ENCODE assay signal across 26 cellular contexts in the genomic region with DNA sequence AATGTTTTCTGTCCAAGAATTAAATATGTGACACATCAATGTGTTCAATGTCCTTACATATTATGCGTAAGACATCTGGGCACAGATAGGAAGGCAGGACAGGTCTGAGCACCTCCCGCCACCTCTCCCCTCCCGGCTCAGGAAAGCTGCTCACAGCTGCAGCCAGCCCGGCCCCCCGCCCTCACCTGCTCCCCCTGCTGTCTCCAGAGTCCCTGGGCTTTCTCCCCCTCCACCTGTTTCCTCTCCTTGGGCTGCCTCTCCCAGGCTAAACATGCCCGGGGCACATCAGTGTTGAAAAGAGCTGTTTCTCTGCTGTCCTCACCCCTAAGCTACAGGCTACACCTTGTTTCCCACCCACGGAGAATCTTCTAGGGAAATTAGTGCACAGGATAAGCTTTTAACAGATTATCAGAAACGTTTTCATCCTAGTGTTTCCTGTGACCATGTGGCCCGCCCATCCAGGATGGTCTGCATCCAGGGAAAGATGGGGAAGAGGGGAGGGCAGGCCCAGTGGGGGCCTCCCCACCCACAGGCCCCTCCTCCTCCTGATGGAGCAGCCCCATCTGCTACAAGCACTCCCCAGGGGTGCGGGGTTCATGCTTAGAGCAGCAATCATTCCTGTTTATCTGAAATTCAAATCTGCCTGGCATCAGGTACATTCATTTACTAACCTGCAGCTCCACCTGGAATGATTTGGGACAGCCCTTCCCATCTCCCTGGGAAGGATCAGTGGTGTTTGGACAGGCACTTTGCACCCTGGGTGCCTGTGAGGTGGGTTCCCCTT.
DNase-seq lines count a peak whose midpoint lies in the region; TF ChIP-seq lines count a peak whose summit lies in the region.
"Had no signal": no experiment of that assay in that cellular context is flagged by ENCODE, and none has a peak within 500 bp of the region (broad histone marks: within the 10 kb centered on the region; RNA-seq: fewer than 3 reads in every experiment).

No MANE protein-coding gene starts in this region.

- no peaks in the 10 kb centered on the region for H3K79me1 ChIP-seq in mesendoderm (ENCODE audit: low read length)

- H3K4me3 Mint-ChIP-seq in chondrocyte (ENCODE audit: unreplicated experiment), result no peak overlapping the region
- H3K4me3 Mint-ChIP-seq: activated naive CD8-positive, alpha-beta T cell treated with anti-CD3 and anti-CD28 coated beads, Interleukin-2, amount 10 ng/mL, durations not matched to agents 7 days and 5 days; CD4-positive, CD25-positive, alpha-beta regulatory T cell had no signal

- peak; percentile 14 for DNase-seq in DMS53 (lab: John Stamatoyannopoulos, UW)
- no peak for DNase-seq in DMS53 treated with DMSO at 0.1 percent for 48 hours (lab: John Stamatoyannopoulos, UW; ENCODE audit: unreplicated experiment)
- peak; percentile 52 for DNase-seq in WERI-Rb-1
- peak; percentile 20 for DNase-seq in mesendoderm
- DNase-seq in vagina (ENCODE audit: extremely low spot score in 2 of 2), result no peak
- DNase-seq in stimulated activated CD4-positive, alpha-beta T cell treated with anti-CD3 and anti-CD28 coated beads, Interleukin-4, amount 100 ng/mL, for 24 hours, result no peak
- no peak for DNase-seq in chondrocyte (ENCODE audit: low spot score)
- no peak for DNase-seq in NCI-H2196 treated with DMSO at 0.1 percent for 48 hours (lab: John Stamatoyannopoulos, UW; ENCODE audit: unreplicated experiment)
- DNase-seq: 8988T; activated CD4-positive, alpha-beta T cell treated with anti-CD3 and anti-CD28 coated beads for 1 hour; activated effector memory CD4-positive, alpha-beta T cell treated with anti-CD3 and anti-CD28 coated beads, Interleukin-2, amount 50 U/mL, for 16 hours; activated naive CD8-positive, alpha-beta T cell treated with anti-CD3 and anti-CD28 coated beads, Interleukin-2, amount 10 ng/mL, durations not matched to agents 7 days and 5 days; activated T-cell treated with anti-CD3 and anti-CD28 coated beads, Interleukin-2, amount 50 U/mL, for 1 hour; CD4-positive, CD25-positive, alpha-beta regulatory T cell; foreskin fibroblast; Kasumi-1; mesenchymal stem cell; NCI-H1694 treated with DMSO at 0.1 percent for 48 hours; pancreas; right cardiac atrium; T-helper 1 cell; upper lobe of right lung had no signal

- TF ChIP-seq POLR2A in vagina (IDR thresholded peaks at IDR 0.05), result no peak

- TF ChIP-seq CTCF in WERI-Rb-1 (IDR thresholded peaks at IDR 0.05; ENCODE audit: low read depth, low read length) (no peak), vagina (IDR thresholded peaks at IDR 0.05) (no peak), chondrocyte (IDR thresholded peaks at IDR 0.05) (no peak)

- no CpG with 5 or more reads among the region's 10 CpGs for WGBS in mesendoderm (ENCODE audit: extremely low coverage, insufficient coverage, low lambda C conversion rate)

- H3K36me3 Mint-ChIP-seq in chondrocyte (ENCODE audit: low read depth), result no peaks in the 10 kb centered on the region
- H3K36me3 Mint-ChIP-seq: activated naive CD8-positive, alpha-beta T cell treated with anti-CD3 and anti-CD28 coated beads, Interleukin-2, amount 10 ng/mL, durations not matched to agents 7 days and 5 days; CD4-positive, CD25-positive, alpha-beta regulatory T cell had no signal

- no peaks in the 10 kb centered on the region for H3K4me1 Mint-ChIP-seq in chondrocyte (ENCODE audit: low read depth)
- H3K4me1 Mint-ChIP-seq: activated naive CD8-positive, alpha-beta T cell treated with anti-CD3 and anti-CD28 coated beads, Interleukin-2, amount 10 ng/mL, durations not matched to agents 7 days and 5 days; CD4-positive, CD25-positive, alpha-beta regulatory T cell had no signal

- no peaks in the 10 kb centered on the region for H3K9me3 Mint-ChIP-seq in chondrocyte (ENCODE audit: low read depth)
- H3K9me3 Mint-ChIP-seq: activated naive CD8-positive, alpha-beta T cell treated with anti-CD3 and anti-CD28 coated beads, Interleukin-2, amount 10 ng/mL, durations not matched to agents 7 days and 5 days; CD4-positive, CD25-positive, alpha-beta regulatory T cell had no signal

- H2BK120ac ChIP-seq in mesendoderm (ENCODE audit: low read depth, low read length), result no peak overlapping the region

- no peak overlapping the region for H2AK5ac ChIP-seq in mesendoderm (ENCODE audit: low read length)

- H3K9ac ChIP-seq in mesendoderm (ENCODE audit: low read length), result no peak overlapping the region

- no peak overlapping the region for H2BK5ac ChIP-seq in mesendoderm (ENCODE audit: low read length)

- H4K8ac ChIP-seq in mesendoderm (ENCODE audit: low read depth, low read length), result no peak overlapping the region

- H3K4me3 ChIP-seq in WERI-Rb-1 (ENCODE audit: low read depth, low read length) (no peak overlapping the region), mesendoderm (ENCODE audit: low read length) (no peak overlapping the region), vagina (no peak overlapping the region)
- H3K4me3 ChIP-seq: ascending aorta, cardiac muscle cell, coronary artery, pancreas, SJSA1, upper lobe of right lung had no signal

- no peak overlapping the region for H2BK15ac ChIP-seq in mesendoderm (replicated peaks; ENCODE audit: low read depth)

- no peak overlapping the region for H3K4me2 ChIP-seq in mesendoderm (ENCODE audit: low read length)

- H3K23ac ChIP-seq in mesendoderm (ENCODE audit: low read length), result no peak overlapping the region

- intact Hi-C loops in vagina (cut with DNase I), result no loop called here

- H3K4me1 ChIP-seq in mesendoderm (ENCODE audit: control insufficient read depth, low read depth, low read length) (no peaks in the 10 kb centered on the region), vagina (peaks cover 8% of the 10 kb centered on the region)
- H3K4me1 ChIP-seq: ascending aorta, pancreas, SJSA1, upper lobe of right lung had no signal

- H3K27ac ChIP-seq in WERI-Rb-1 (no peak overlapping the region; the same call in 1 of the 2 replicates), mesendoderm (ENCODE audit: low read depth, low read length) (no peak overlapping the region), vagina (peak overlapping the region; percentile 64)
- H3K27ac ChIP-seq: ascending aorta, cardiac muscle cell, coronary artery, pancreas, SJSA1, upper lobe of right lung had no signal

- no peak overlapping the region for H3K27ac Mint-ChIP-seq in chondrocyte (ENCODE audit: unreplicated experiment)
- H3K27ac Mint-ChIP-seq: activated naive CD8-positive, alpha-beta T cell treated with anti-CD3 and anti-CD28 coated beads, Interleukin-2, amount 10 ng/mL, durations not matched to agents 7 days and 5 days had no signal

- no peak overlapping the region for H3K56ac ChIP-seq in mesendoderm (ENCODE audit: low read length)

- no peak overlapping the region for H3K4ac ChIP-seq in mesendoderm (ENCODE audit: low read depth, low read length)

- H3K9me3 ChIP-seq in WERI-Rb-1 (ENCODE audit: severe bottlenecking) (no peaks in the 10 kb centered on the region), vagina (no peaks in the 10 kb centered on the region)
- H3K9me3 ChIP-seq: ascending aorta, pancreas, SJSA1, upper lobe of right lung had no signal

- no peak overlapping the region for H3K18ac ChIP-seq in mesendoderm (ENCODE audit: low read length)

- H4K5ac ChIP-seq in mesendoderm (ENCODE audit: low read length), result no peak overlapping the region

- no peaks in the 10 kb centered on the region for H3K79me2 ChIP-seq in mesendoderm (ENCODE audit: control insufficient read depth, insufficient read depth, low read length)

- peaks cover 9% of the 10 kb centered on the region for H3K27me3 Mint-ChIP-seq in chondrocyte (ENCODE audit: low read depth)

- H3K27me3 ChIP-seq in WERI-Rb-1 (ENCODE audit: insufficient read depth, low read depth, severe bottlenecking) (no peaks in the 10 kb centered on the region), mesendoderm (ENCODE audit: insufficient read depth, low read length, poor library complexity) (no peaks in the 10 kb centered on the region), vagina (no peaks in the 10 kb centered on the region)
- H3K27me3 ChIP-seq: ascending aorta, pancreas, SJSA1 had no signal

- H3K36me3 ChIP-seq in WERI-Rb-1, result no peaks in the 10 kb centered on the region
- H3K36me3 ChIP-seq in mesendoderm (ENCODE audit: control insufficient read depth, insufficient read depth, low read length), result no peaks in the 10 kb centered on the region
- no peaks in the 10 kb centered on the region for H3K36me3 ChIP-seq in vagina
- H3K36me3 ChIP-seq: ascending aorta, cardiac muscle cell, pancreas, SJSA1, upper lobe of right lung had no signal

Comparison
In these comparisons a context has a peak if more than half of its experiments do, and no peak if none do; other contexts are left out.
1. DNase-seq: peak in DMS53 (single experiment), WERI-Rb-1 (single experiment) and mesendoderm (single experiment); none in DMS53 treated with DMSO at 0.1 percent for 48 hours (single experiment), vagina (0 of 2), stimulated activated CD4-positive, alpha-beta T cell treated with anti-CD3 and anti-CD28 coated beads, Interleukin-4, amount 100 ng/mL, for 24 hours (single experiment), chondrocyte (single experiment) and NCI-H2196 treated with DMSO at 0.1 percent for 48 hours (single experiment).